11 cellular contexts compared by ENCODE assay signal in genomic region chr11:98398508-98398907, GRCh38.
"Had no signal": no experiment of that assay in that cellular context is flagged by ENCODE, and none has a peak within 500 bp of the region (broad histone marks: within the 10 kb centered on the region; RNA-seq: fewer than 3 reads in every experiment).

No MANE protein-coding gene starts in this region.

- H3K9me3 ChIP-seq: HAP-1 had no signal

- H3K9ac ChIP-seq: GM23248 had no signal

- H2AFZ ChIP-seq: GM23248, GM23338 had no signal

- H3K4me2 ChIP-seq: GM23338 had no signal

- ATAC-seq: GM23338, HCT116 had no signal

- FAIRE-seq: H1, H54 had no signal

- H3K4me3 ChIP-seq: GM23248, GM23338, HAP-1 had no signal

- DNase-seq: GM23248, GOT3, H7, H9, HCEC 1CT, HFFc6 had no signal

- H3K4me1 ChIP-seq: HAP-1 had no signal

- H3K36me3 ChIP-seq: HAP-1 had no signal

- H3K27ac ChIP-seq: GM23248 had no signal
